16 cellular contexts compared by ENCODE assay signal in the genomic region with DNA sequence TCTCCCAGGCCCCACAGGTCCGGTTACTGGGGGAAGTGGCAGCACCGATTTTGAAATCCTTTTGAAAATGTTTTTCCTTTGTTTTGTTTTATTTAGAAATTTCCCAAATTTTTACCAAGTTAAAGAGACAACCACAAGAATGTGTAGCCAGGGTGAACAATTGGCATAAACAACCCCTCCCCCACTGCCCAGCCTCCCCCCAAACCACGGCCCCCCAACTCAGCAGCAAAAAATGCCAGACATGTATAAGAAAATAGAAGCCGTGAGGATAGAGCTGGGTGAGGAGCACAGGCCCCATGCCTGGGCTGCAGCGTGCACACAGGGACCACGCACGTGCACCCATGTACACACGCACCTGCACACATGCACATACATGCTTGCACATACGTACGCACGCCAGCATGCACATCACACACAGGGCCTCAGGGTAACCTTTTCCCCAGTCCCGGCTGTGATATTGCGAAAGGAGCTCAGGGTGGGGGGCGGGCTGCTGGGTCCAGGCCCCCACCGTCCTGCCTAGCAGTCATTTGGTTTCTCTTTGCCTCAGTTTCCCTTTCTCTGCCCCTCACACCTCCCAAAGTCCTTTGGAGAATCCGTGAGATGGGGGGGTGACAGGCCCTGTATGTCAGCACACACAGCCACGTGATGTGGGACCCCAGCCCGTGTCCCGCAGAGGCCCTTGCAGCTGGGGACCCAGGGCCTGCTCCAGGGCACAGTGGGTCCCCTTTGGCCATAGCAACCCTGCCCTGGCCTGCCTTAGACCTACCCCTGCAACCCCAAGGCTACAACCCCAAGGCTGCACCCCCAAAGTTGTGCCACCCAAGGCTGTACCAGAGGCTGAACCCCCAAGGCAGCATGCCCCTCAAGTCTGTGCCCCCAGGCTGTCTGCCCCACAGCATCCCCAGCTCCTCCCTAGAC. TPM values are rescaled to one million over a fixed set of nuclear protein-coding genes. Genes with fewer than 3 reads are reported as not detected.
DNase-seq lines count a peak whose midpoint lies in the region; ATAC-seq and TF ChIP-seq lines count a peak whose summit lies in the region.
"Had no signal": no experiment of that assay in that cellular context is flagged by ENCODE, and none has a peak within 500 bp of the region (broad histone marks: within the 10 kb centered on the region; RNA-seq: fewer than 3 reads in every experiment).

No MANE protein-coding gene starts in this region.

- ATAC-seq in HG03135 (IDR thresholded peaks at IDR 0.05; ENCODE audit: unreplicated experiment) (no peak), GM21367 (IDR thresholded peaks at IDR 0.05; ENCODE audit: unreplicated experiment) (no peak)
- ATAC-seq: left colon had no signal

- H3K27ac Mint-ChIP-seq in HFFc6: peak overlapping the region; percentile 97
- H3K27ac Mint-ChIP-seq: CD4-positive, alpha-beta T cell; T-helper 2 cell treated with Interferon-gamma antibody and Interleukin-4, amounts not matched to agents 5 μg/mL and 100 μg/mL, for 36 hours had no signal

- TF ChIP-seq POLR2A in esophagus muscularis mucosa (IDR thresholded peaks at IDR 0.05; ENCODE audit: low read depth): no peak

- no peaks in the 10 kb centered on the region for H3K79me2 ChIP-seq in ACC112 (ENCODE audit: control insufficient read depth, insufficient read depth, low read length, unreplicated experiment)

- DNase-seq in HFFc6 (peak; percentile 30), esophagus muscularis mucosa (ENCODE audit: extremely low spot score) (no peak), mesenteric fat pad (ENCODE audit: low spot score) (peak; percentile 76), activated gamma-delta T cell treated with Interleukin-2 at 50 U/mL for 16 hours (no peak), HuH-7 (ENCODE audit: low spot score) (no peak)
- DNase-seq: stimulated activated CD4-positive, alpha-beta T cell treated with anti-CD3 and anti-CD28 coated beads, Interleukin-4, amount 100 ng/mL, for 24 hours had no signal

- no peak for TF ChIP-seq CTCF in HFFc6 (IDR thresholded peaks at IDR 0.05)
- no peak for TF ChIP-seq CTCF in esophagus muscularis mucosa (IDR thresholded peaks at IDR 0.05)

- peaks cover 31% of the 10 kb centered on the region for H3K4me1 Mint-ChIP-seq in HFFc6 (ENCODE audit: low read depth)

- H3K27me3 Mint-ChIP-seq in HFFc6 (ENCODE audit: insufficient read depth): no peaks in the 10 kb centered on the region; the same call in 1 of the 2 replicates
- H3K27me3 Mint-ChIP-seq: CD4-positive, alpha-beta T cell had no signal

- 0 out of 2 replicates have a peak, but pooled peaks cover 4% of the 10 kb centered on the region for H3K36me3 Mint-ChIP-seq in HFFc6 (ENCODE audit: low read depth)
- H3K36me3 Mint-ChIP-seq: brain had no signal

- peaks cover 6% of the 10 kb centered on the region; the same call in 1 of the 2 replicates for H3K9me3 Mint-ChIP-seq in HFFc6
- H3K9me3 Mint-ChIP-seq: CD4-positive, alpha-beta T cell; T-helper 2 cell treated with Interferon-gamma antibody and Interleukin-4, amounts not matched to agents 5 μg/mL and 100 μg/mL, for 36 hours had no signal

- H3K36me3 ChIP-seq in ACC112 (ENCODE audit: insufficient read depth, low read length) (no peaks in the 10 kb centered on the region), esophagus muscularis mucosa (no peaks in the 10 kb centered on the region)
- H3K36me3 ChIP-seq: pancreas had no signal

- no peak for TF ChIP-seq EP300 in esophagus muscularis mucosa (IDR thresholded peaks at IDR 0.05)

- H3K27me3 ChIP-seq in ACC112 (ENCODE audit: insufficient read depth, low read length): no peaks in the 10 kb centered on the region
- peaks cover 0 to 27% (median 0%) of the 10 kb centered on the region in 4 donors for H3K27me3 ChIP-seq in esophagus muscularis mucosa
- H3K27me3 ChIP-seq: pancreas had no signal

- H3K4me1 ChIP-seq in ACC112 (ENCODE audit: control insufficient read depth, insufficient read depth, low read length, unreplicated experiment) (peaks cover 47% of the 10 kb centered on the region), esophagus muscularis mucosa (peaks cover 46 to 69% (median 51%) of the 10 kb centered on the region in 4 donors)

- peak overlapping the region; percentile 86 for H3K27ac ChIP-seq in ACC112 (ENCODE audit: low read depth, low read length)
- H3K27ac ChIP-seq in esophagus muscularis mucosa (replicated peaks in 1 of 4): peak overlapping the region; percentile 62 to 77 (median 71)
- H3K27ac ChIP-seq: epithelial cell of prostate, KMS-11 had no signal

- no peaks in the 10 kb centered on the region for H3K9me3 ChIP-seq in esophagus muscularis mucosa
- H3K9me3 ChIP-seq: pancreas had no signal

- intact Hi-C loops in esophagus muscularis mucosa (cut with DNase I): no loop called here

- H2AFZ ChIP-seq in ACC112 (ENCODE audit: low read length, unreplicated experiment): peak overlapping the region; percentile 79

- peak overlapping the region; percentile 83 for H3K4me3 Mint-ChIP-seq in HFFc6
- H3K4me3 Mint-ChIP-seq: brain; CD4-positive, alpha-beta T cell; T-helper 2 cell treated with Interferon-gamma antibody and Interleukin-4, amounts not matched to agents 5 μg/mL and 100 μg/mL, for 36 hours had no signal

- 90% methylated on average over 16 of the region's 19 CpGs for WGBS in esophagus muscularis mucosa

- H3K4me3 ChIP-seq in ACC112 (ENCODE audit: low read depth, low read length): peak overlapping the region; percentile 51
- H3K4me3 ChIP-seq in esophagus muscularis mucosa: no peak overlapping the region
- H3K4me3 ChIP-seq: pancreas had no signal

RNA-seq across cellular contexts. Expression of gene IGF2, which starts 42.9 kb away (rescaled TPM):
- total RNA-seq in HFFc6 (2021; fragmentation: NEBNext Ultra II Directional; extraction: Animal tissue kit (Norgen Biotek cat#: 25700)): 1 to 10 TPM in 5 of 6 experiments, under 1 TPM in 1; 0.90 to 2.6 (median 2.0) TPM
- total RNA-seq in esophagus muscularis mucosa (10 to 100 TPM; 25.5 to 59.6 (median 33.0) TPM), mesenteric fat pad (148 TPM)
- total RNA-seq: CD4-positive, alpha-beta T cell had no signal

Comparison
In these comparisons a context has a peak if more than half of its experiments do, and no peak if none do; other contexts are left out.
1. DNase-seq: peak in HFFc6 (single experiment) and mesenteric fat pad (single experiment); none in esophagus muscularis mucosa (single experiment), activated gamma-delta T cell treated with Interleukin-2 at 50 U/mL for 16 hours (single experiment) and HuH-7 (single experiment).
2. RNA of gene IGF2, which starts 42.9 kb away (total RNA-seq): 148 TPM in mesenteric fat pad (single experiment) and 25.5 to 59.6 TPM in esophagus muscularis mucosa; 0.90 to 2.6 TPM in HFFc6; every median in the first group is over 4 times any median in the second.